8 cellular contexts compared by ENCODE assay signal in genomic region chr16:57091200-57091989, GRCh38. TPM values are rescaled to one million over a fixed set of nuclear protein-coding genes. Genes with fewer than 3 reads are reported as not detected.
A peak's percentile ranks its signal among the peaks of the same experiment; 100 is the strongest.
DNase-seq lines count a peak whose midpoint lies in the region; ATAC-seq, FAIRE-seq and TF ChIP-seq lines count a peak whose summit lies in the region.

No MANE protein-coding gene starts in this region.

- WGBS in K562 (ENCODE audit: insufficient coverage, low coverage, missing lambda C conversion rate): 34% methylated on average over 25 of the region's 25 CpGs

- H3K4me2 ChIP-seq in KMS-11: peak overlapping the region; percentile 70; the same call in 1 of the 2 replicates
- H3K4me2 ChIP-seq in K562 (ENCODE audit: insufficient read depth, low read length): peak overlapping the region; percentile 72; the same call in 1 of the 2 replicates

- DNase-seq in CD4-positive, alpha-beta T cell: no peak
- DNase-seq in K562 (ENCODE audit: extremely low read depth in 1 of 4, low spot score in 3 of 4) (peak in 1 of 4 experiments; percentile 18), kidney glomerular epithelial cell (lab: John Stamatoyannopoulos, UW) (peak; percentile 50), occipital lobe (lab: John Stamatoyannopoulos, UW) (no peak), KBM-7 (no peak)

- no peaks in the 10 kb centered on the region for H3K36me3 ChIP-seq in KMS-11 (ENCODE audit: insufficient read depth)
- no peaks in the 10 kb centered on the region for H3K36me3 ChIP-seq in K562 (ENCODE audit: control insufficient read depth, insufficient read depth, low read length)
- H3K36me3 ChIP-seq in stomach smooth muscle (ENCODE audit: control insufficient read depth in 2 of 2, insufficient read depth in 2 of 2, low read length in 2 of 2): no peaks in the 10 kb centered on the region

- H3K9me3 Mint-ChIP-seq in CD4-positive, alpha-beta T cell: no peaks in the 10 kb centered on the region

- CTCF ChIA-PET in CD4-positive, alpha-beta T cell (lab: Charles Lee): no interaction called here
- CTCF ChIA-PET in K562 (lab: Yijun Ruan, JAX; ENCODE audit: low intra/inter-chr PET ratio): interaction anchor here (0.7 to 1.3 kb wide), 2 partner anchors 77 to 215 kb away, joined by 3 to 4 read pairs; no protein-coding TSS in a partner anchor

- H3K27me3 ChIP-seq in CD4-positive, alpha-beta T cell (ENCODE audit: control insufficient read depth, insufficient read depth, low read length): no peaks in the 10 kb centered on the region
- H3K27me3 ChIP-seq in KMS-11 (ENCODE audit: insufficient read depth, low read depth) (0 out of 2 replicates have a peak, but pooled peaks cover 3% of the 10 kb centered on the region), K562 (ENCODE audit: control insufficient read depth in 2 of 2, insufficient read depth in 2 of 2, low read length in 2 of 2) (peaks cover 2 to 4% of the 10 kb centered on the region in 2 experiments; a peak in 3 of 5 replicates), stomach smooth muscle (ENCODE audit: control insufficient read depth in 1 of 2, insufficient read depth in 2 of 2, low read length in 2 of 2) (no peaks in the 10 kb centered on the region)

- POLR2A ChIA-PET in CD4-positive, alpha-beta T cell (lab: Charles Lee): interaction anchor here (1.1 kb wide), 1 partner anchor 10 kb away, joined by 3 read pairs; no protein-coding TSS in a partner anchor
- POLR2A ChIA-PET in K562 (lab: Yijun Ruan, JAX): interaction anchor here (0.6 to 1.5 kb wide), 3 partner anchors 9 to 120 kb away, joined by 3 to 7 read pairs (median 4); no protein-coding TSS in a partner anchor

- H3K27me3 Mint-ChIP-seq in CD4-positive, alpha-beta T cell: no peaks in the 10 kb centered on the region

- in situ Hi-C loops in K562 (cut with MboI): no loop called here
- in situ Hi-C loops in KBM-7 (cut with MboI; ENCODE audit: low pct_unique_long_range_greater_than_20kb, low sequenced_read_pairs): no loop called here

- peaks cover 4% of the 10 kb centered on the region for H3K4me1 ChIP-seq in KMS-11 (ENCODE audit: low read depth, poor library complexity, severe bottlenecking)
- peaks cover 11 to 28% of the 10 kb centered on the region in 2 experiments; a peak in 4 of 5 replicates for H3K4me1 ChIP-seq in K562 (replicated peaks in 1 of 2; ENCODE audit: control insufficient read depth in 2 of 2, insufficient read depth in 2 of 2, low read length in 2 of 2)
- H3K4me1 ChIP-seq in stomach smooth muscle (ENCODE audit: control insufficient read depth, insufficient read depth, low read length): peaks cover 23% of the 10 kb centered on the region

- no peaks in the 10 kb centered on the region for H3K9me1 ChIP-seq in K562 (ENCODE audit: control insufficient read depth, insufficient read depth, low read length)

- TF ChIP-seq POLR2A in K562 (conservative IDR thresholded peaks at IDR 0.05): no peak

- no peaks in the 10 kb centered on the region for H3K9me3 ChIP-seq in CD4-positive, alpha-beta T cell (ENCODE audit: control insufficient read depth, low read length)
- H3K9me3 ChIP-seq in K562 (replicated peaks; ENCODE audit: control insufficient read depth, insufficient read depth, low read depth, low read length): no peaks in the 10 kb centered on the region
- no peaks in the 10 kb centered on the region for H3K9me3 ChIP-seq in stomach smooth muscle (ENCODE audit: control insufficient read depth in 2 of 2, low read length in 2 of 2)

- H4K20me1 ChIP-seq in KMS-11 (ENCODE audit: insufficient read depth): no peaks in the 10 kb centered on the region
- H4K20me1 ChIP-seq in K562 (replicated peaks; ENCODE audit: control insufficient read depth, insufficient read depth, low read length): peaks cover 5% of the 10 kb centered on the region; the same call in 1 of the 2 replicates

- TF ChIP-seq CTCF in CD4-positive, alpha-beta T cell (IDR thresholded peaks at IDR 0.05): no peak
- no peak for TF ChIP-seq CTCF in KMS-11 (conservative IDR thresholded peaks at IDR 0.05; ENCODE audit: low read depth, low read length)
- no peak for TF ChIP-seq CTCF in K562 (IDR thresholded peaks at IDR 0.05 in 2 of 3, conservative IDR thresholded peaks at IDR 0.05 in 1 of 3; ENCODE audit: insufficient read depth in 2 of 3, low read depth in 1 of 3, low read length in 3 of 3)

- no peak overlapping the region for H3K27ac ChIP-seq in CD4-positive, alpha-beta T cell (ENCODE audit: low read depth, low read length)
- H3K27ac ChIP-seq in KMS-11: no peak overlapping the region
- no peak overlapping the region for H3K27ac ChIP-seq in K562 (ENCODE audit: extremely low read depth, low read depth, low read length)
- peak overlapping the region; percentile 60 for H3K27ac ChIP-seq in stomach smooth muscle (ENCODE audit: low read length)

- no TSS peak for BruUV-seq in K562 (replicated peaks; lab: Mats Ljungman, UMichigan)

- H3K36me3 Mint-ChIP-seq in CD4-positive, alpha-beta T cell (ENCODE audit: low read depth): no peaks in the 10 kb centered on the region

- H3K27ac Mint-ChIP-seq in CD4-positive, alpha-beta T cell: no peak overlapping the region

- no peak overlapping the region; the same call in 1 of the 2 replicates for H3K9ac ChIP-seq in KMS-11
- H3K9ac ChIP-seq in K562 (ENCODE audit: insufficient read depth in 1 of 2, low read depth in 2 of 2, low read length in 2 of 2): peak overlapping the region; percentile 68 to 94; a peak in 2 of 4 replicates
- peak overlapping the region; percentile 72 to 79 for H3K9ac ChIP-seq in stomach smooth muscle (ENCODE audit: low read length in 2 of 2)

- no peak for FAIRE-seq in K562 (lab: Jason Lieb, UNC)

- no peak overlapping the region for H3K4me3 ChIP-seq in KMS-11 (IDR thresholded peaks at IDR 0.05; ENCODE audit: insufficient read depth, low read depth, low read length)
- peak overlapping the region; percentile 84 for H3K4me3 ChIP-seq in K562
- peak overlapping the region; percentile 69 to 82 for H3K4me3 ChIP-seq in stomach smooth muscle (ENCODE audit: low read length in 2 of 2)

- peaks cover 11% of the 10 kb centered on the region for H3K4me1 Mint-ChIP-seq in CD4-positive, alpha-beta T cell (ENCODE audit: low read depth)

- TF ChIP-seq RAD21 in K562 (CRISPR knock-in tag; conservative IDR thresholded peaks at IDR 0.05 in 1 of 2, IDR thresholded peaks at IDR 0.05 in 1 of 2): no peak

- ATAC-seq in CD4-positive, alpha-beta T cell (ENCODE audit: poor library complexity): no peak
- no peak for ATAC-seq in K562
- ATAC-seq in GM18873 (IDR thresholded peaks at IDR 0.05; ENCODE audit: low FRiP score, unreplicated experiment): no peak

- peak overlapping the region; percentile 85 for H2AFZ ChIP-seq in KMS-11 (ENCODE audit: low read depth)
- H2AFZ ChIP-seq in K562 (ENCODE audit: low read depth, low read length): peak overlapping the region; percentile 94

- H3K79me2 ChIP-seq in KMS-11 (ENCODE audit: insufficient read depth, low read depth): no peaks in the 10 kb centered on the region
- H3K79me2 ChIP-seq in K562 (ENCODE audit: control insufficient read depth, insufficient read depth, low read length): no peaks in the 10 kb centered on the region

- TF ChIP-seq EP300 in K562 (IDR thresholded peaks at IDR 0.05; ENCODE audit: low read length): no peak

- peak overlapping the region; percentile 79 for H3K4me3 Mint-ChIP-seq in CD4-positive, alpha-beta T cell

- intact Hi-C loops in CD4-positive, alpha-beta T cell (cut with DNase I, micrococcal nuclease): no loop called here
- intact Hi-C loops in K562 (cut with micrococcal nuclease): no loop called here

TF ChIP-seq in K562, 482 proteins besides CTCF, POLR2A, EP300 and RAD21 (continues in another document):
- TF ChIP-seq ZFP36 (IDR thresholded peaks at IDR 0.05; ENCODE audit: low read depth, low read length, partially characterized antibody): peak; percentile 80
- no peak for TF ChIP-seq MED1 (CRISPR knock-in tag; IDR thresholded peaks at IDR 0.05; ENCODE audit: borderline replicate concordance)
- TF ChIP-seq BCOR (IDR thresholded peaks at IDR 0.05): peak; percentile 12; the same call in 1 of the 2 replicates
- no peak for TF ChIP-seq LEF1 (IDR thresholded peaks at IDR 0.05)
- 0 out of 2 replicates have a peak, but pooled peaks have one; percentile 13 for TF ChIP-seq TFAP4 (CRISPR knock-in tag; IDR thresholded peaks at IDR 0.05; ENCODE audit: borderline replicate concordance)

RNA-seq across cellular contexts. Expression of gene CPNE2, which starts 1.0 kb away (rescaled TPM):
- total RNA-seq in CD4-positive, alpha-beta T cell: 1 to 10 TPM; 2.2 to 3.5 TPM
- total RNA-seq in K562 (2011; cell fraction: chromatin; rRNA removed; ENCODE audit: low replicate concordance): 13.7 and 32.7 TPM in 2 replicates
- total RNA-seq in K562 (2011; cell fraction: nucleolus; rRNA removed): 12.5 and 13.5 TPM in 2 replicates
- total RNA-seq in K562 (2011; cell fraction: nucleoplasm; rRNA removed): 13.3 and 19.4 TPM in 2 replicates
- total RNA-seq in K562 (2014; rRNA removed) (7.0 and 7.3 TPM in 2 replicates), K562 (2014; rRNA removed; fragmentation: Illumina TruSeq; extraction: Trizol) (4.2 and 5.0 TPM in 2 replicates), K562 (2015; rRNA removed; fragmentation: Illumina TruSeq; extraction: Trizol) (7.7 and 8.6 TPM in 2 replicates), K562 (2021) (9.5 and 10.6 TPM in 2 replicates), occipital lobe (40.6 TPM)
- polyA plus RNA-seq in K562 (2011; rRNA removed) (13.9 and 26.9 TPM in 2 replicates), K562 (2014; fragmentation: Illumina TruSeq; extraction: Trizol) (11.8 and 14.1 TPM in 2 replicates), K562 (2014; fragmentation: Nextera tagmentation; extraction: Ambion mirVana) (1 to 10 TPM; 3.0 to 3.8 TPM), K562 (2014; rRNA removed) (11.7 and 14.0 TPM in 2 replicates)
- 28.1 and 34.9 TPM in 2 replicates for polyA plus RNA-seq in K562 (2011; cell fraction: cytosol; rRNA removed)
- polyA plus RNA-seq in K562 (2011; cell fraction: nucleus; rRNA removed): 14.0 and 18.6 TPM in 2 replicates
- 14.1 and 33.3 TPM in 2 replicates for polyA plus RNA-seq in K562 (2012)
- polyA minus RNA-seq in K562 (2011; rRNA and poly(A)+ RNA removed): 8.9 and 12.3 TPM in 2 replicates
- 7.7 and 8.6 TPM in 2 replicates for polyA minus RNA-seq in K562 (2011; cell fraction: cytosol; rRNA and poly(A)+ RNA removed)
- polyA minus RNA-seq in K562 (2011; cell fraction: nucleus; rRNA and poly(A)+ RNA removed): 6.6 and 9.8 TPM in 2 replicates
